8 cellular contexts compared by ENCODE assay signal in genomic region chr19:50330365-50331078, GRCh38. TPM values are rescaled to one million over a fixed set of nuclear protein-coding genes. Genes with fewer than 3 reads are reported as not detected.
DNase-seq lines count a peak whose midpoint lies in the region; ATAC-seq and TF ChIP-seq lines count a peak whose summit lies in the region.

No MANE protein-coding gene starts in this region.

- H3K9me3 ChIP-seq in CD4-positive, alpha-beta memory T cell (ENCODE audit: control insufficient read depth in 1 of 2, low read length in 2 of 2): no peaks in the 10 kb centered on the region

- POLR2A ChIA-PET in CD4-positive, alpha-beta memory T cell (lab: Charles Lee; ENCODE audit: partially characterized antibody): no interaction called here

- CTCF ChIA-PET in CD4-positive, alpha-beta memory T cell (lab: Charles Lee; ENCODE audit: partially characterized antibody): no interaction called here

- DNase-seq in CD4-positive, alpha-beta memory T cell: peak; percentile 72 to 84 (median 79)
- DNase-seq in H4 (ENCODE audit: low spot score): peak; percentile 53
- DNase-seq in NCI-H1930 (lab: John Stamatoyannopoulos, UW): peak; percentile 86 to 96
- DNase-seq in activated CD4-positive, CD25-positive, alpha-beta regulatory T cell (lab: John Stamatoyannopoulos, UW): peak; percentile 50 to 77 (median 65)
- DNase-seq in chondrocyte (ENCODE audit: low spot score): peak; percentile 75
- DNase-seq in lower leg skin (ENCODE audit: low spot score in 2 of 2): peak; percentile 43 to 94
- peak; percentile 82 for DNase-seq in stimulated activated CD4-positive, alpha-beta T cell treated with anti-CD3 and anti-CD28 coated beads, Interleukin-4, amount 100 ng/mL, for 1 hour

- peaks cover 23 to 51% of the 10 kb centered on the region in 2 donors for H3K27me3 Mint-ChIP-seq in CD4-positive, alpha-beta memory T cell
- peaks cover 22% of the 10 kb centered on the region for H3K27me3 Mint-ChIP-seq in chondrocyte (ENCODE audit: low read depth)

- TF ChIP-seq CTCF in chondrocyte (IDR thresholded peaks at IDR 0.05) (no peak), lower leg skin (IDR thresholded peaks at IDR 0.05) (no peak)

- H3K27ac Mint-ChIP-seq in CD4-positive, alpha-beta memory T cell: peak overlapping the region in 5 of 7 donors; percentile 65 to 97 (median 93)
- H3K27ac Mint-ChIP-seq in chondrocyte (ENCODE audit: unreplicated experiment): peak overlapping the region; percentile 86

- peaks cover 40 to 77% (median 58%) of the 10 kb centered on the region in 4 donors for H3K4me1 Mint-ChIP-seq in CD4-positive, alpha-beta memory T cell
- peaks cover 59% of the 10 kb centered on the region for H3K4me1 Mint-ChIP-seq in chondrocyte (ENCODE audit: low read depth)

- no peak for ATAC-seq in HG02840 (IDR thresholded peaks at IDR 0.05; ENCODE audit: low FRiP score, unreplicated experiment)

- 3 to 4% methylated on average over 45 of the region's 48 CpGs for WGBS in lower leg skin, 2 donors

- no peak for TF ChIP-seq POLR2A in lower leg skin (IDR thresholded peaks at IDR 0.05)

- H3K4me3 ChIP-seq in CD4-positive, alpha-beta memory T cell (ENCODE audit: low read length in 2 of 2): peak overlapping the region in 1 of 2 donors; percentile 37
- no peak overlapping the region for H3K4me3 ChIP-seq in lower leg skin (ENCODE audit: low read depth, poor library complexity, severe bottlenecking)

- intact Hi-C loops in CD4-positive, alpha-beta memory T cell (cut with micrococcal nuclease): loop anchor here (5.0 kb wide), 1 partner anchor 52 kb away; the partner anchor contains the start of gene POLD1
- intact Hi-C loops in lower leg skin (cut with DNase I; ENCODE audit: low total_unique reads): no loop called here

- H3K27me3 ChIP-seq in CD4-positive, alpha-beta memory T cell (ENCODE audit: insufficient read depth, low read length): peaks cover 37% of the 10 kb centered on the region

- H3K9me3 Mint-ChIP-seq in CD4-positive, alpha-beta memory T cell: peaks cover 0 to 29% (median 12%) of the 10 kb centered on the region in 8 donors
- peaks cover 5% of the 10 kb centered on the region for H3K9me3 Mint-ChIP-seq in chondrocyte (ENCODE audit: low read depth)

- H3K27ac ChIP-seq in CD4-positive, alpha-beta memory T cell (ENCODE audit: low read depth, low read length): no peak overlapping the region

- H3K4me3 Mint-ChIP-seq in CD4-positive, alpha-beta memory T cell: peak overlapping the region; percentile 65 to 89 (median 78)
- H3K4me3 Mint-ChIP-seq in chondrocyte (ENCODE audit: unreplicated experiment): peak overlapping the region; percentile 70

- peaks cover 5 to 6% of the 10 kb centered on the region in 2 donors for H3K36me3 Mint-ChIP-seq in CD4-positive, alpha-beta memory T cell
- H3K36me3 Mint-ChIP-seq in chondrocyte (ENCODE audit: low read depth): peaks cover 3% of the 10 kb centered on the region

- H3K4me1 ChIP-seq in CD4-positive, alpha-beta memory T cell (ENCODE audit: insufficient read depth, low read length): peaks cover 71% of the 10 kb centered on the region

- H3K36me3 ChIP-seq in CD4-positive, alpha-beta memory T cell (ENCODE audit: insufficient read depth, low read length): no peaks in the 10 kb centered on the region

RNA-seq across cellular contexts. Expression of gene KCNC3, which starts 1.3 kb away (rescaled TPM):
- total RNA-seq in CD4-positive, alpha-beta memory T cell: 1 to 10 TPM; 1.6 to 1.7 TPM
- polyA plus RNA-seq in CD4-positive, alpha-beta memory T cell: not detected
- total RNA-seq in H4 (2014; rRNA removed; shearing (Covaris generic)): 0.06 and 0.47 TPM in 2 replicates
- 4.9 to 9.3 TPM (median 8.9 TPM) in 3 replicates for total RNA-seq in chondrocyte
- 1 to 10 TPM in 3 of 4 donors, under 1 TPM in 1; 0.53 to 2.0 (median 1.7) TPM for total RNA-seq in lower leg skin

RNA-seq across cellular contexts. Expression of gene NAPSA, which starts 34.9 kb away (rescaled TPM):
- 1 to 10 TPM; 4.8 to 6.6 TPM for total RNA-seq in CD4-positive, alpha-beta memory T cell
- polyA plus RNA-seq in CD4-positive, alpha-beta memory T cell: under 1 TPM; 0.57 to 0.61 TPM
- total RNA-seq in H4 (2014; rRNA removed; shearing (Covaris generic)): 0.99 TPM in 1 of 2 replicates, not detected in the other
- total RNA-seq in chondrocyte: 0.27 to 0.74 TPM (median 0.55 TPM) in 3 replicates
- total RNA-seq in lower leg skin: 1 to 10 TPM in 3 of 4 donors, under 1 TPM in 1; 0.51 to 5.9 (median 2.6) TPM

RNA-seq across cellular contexts. Expression of gene NR1H2, which starts 45.7 kb away (rescaled TPM):
- total RNA-seq in CD4-positive, alpha-beta memory T cell: 100 to 1,000 TPM; 103 to 109 TPM
- polyA plus RNA-seq in CD4-positive, alpha-beta memory T cell: 10 to 100 TPM; 86.9 to 88.0 TPM
- 79.5 and 104 TPM in 2 replicates for total RNA-seq in H4 (2014; rRNA removed; shearing (Covaris generic))
- 47.7 to 48.9 TPM (median 48.3 TPM) in 3 replicates for total RNA-seq in chondrocyte
- 100 to 1,000 TPM in 3 of 4 donors, 10 to 100 TPM in 1; 83.1 to 112 (median 103) TPM for total RNA-seq in lower leg skin

RNA-seq across cellular contexts. Expression of gene POLD1, which starts 53.6 kb away (rescaled TPM):
- total RNA-seq in CD4-positive, alpha-beta memory T cell: 10 to 100 TPM; 40.4 to 41.1 TPM
- 10 to 100 TPM; 29.3 to 30.7 TPM for polyA plus RNA-seq in CD4-positive, alpha-beta memory T cell
- total RNA-seq in H4 (2014; rRNA removed; shearing (Covaris generic)): 45.8 and 58.6 TPM in 2 replicates
- total RNA-seq in chondrocyte (15.7 to 37.2 TPM (median 15.8 TPM) in 3 replicates), lower leg skin (10 to 100 TPM; 16.8 to 26.6 (median 20.0) TPM)
